In genomic region chr4:111838406-111838930, GRCh38 we compare ENCODE assay signal across 13 cellular contexts.
A peak's percentile ranks its signal among the peaks of the same experiment; 100 is the strongest.
DNase-seq lines count a peak whose midpoint lies in the region; ATAC-seq, FAIRE-seq and TF ChIP-seq lines count a peak whose summit lies in the region.
"Had no signal": no experiment of that assay in that cellular context is flagged by ENCODE, and none has a peak within 500 bp of the region (broad histone marks: within the 10 kb centered on the region; RNA-seq: fewer than 3 reads in every experiment).

No MANE protein-coding gene starts in this region.

- no peak for FAIRE-seq in GM19239 (lab: Jason Lieb, UNC)

- DNase-seq in NOMO-1 (lab: John Stamatoyannopoulos, UW; ENCODE audit: unreplicated experiment in 2 of 2) (peak; percentile 25 to 67), HK-2 (ENCODE audit: unreplicated experiment) (no peak), NCI-H226 (no peak), GM19239 (ENCODE audit: insufficient read length, low spot score) (no peak), hepatocyte (ENCODE audit: low spot score) (no peak)
- DNase-seq: COR-L47; effector CD4-positive, alpha-beta T cell; occipital lobe; stimulated activated CD4-positive, alpha-beta T cell treated with anti-CD3 and anti-CD28 coated beads, Interleukin-2, amount 100 ng/mL, for 48 hours; stimulated activated naive CD8-positive, alpha-beta T cell treated with anti-CD3 and anti-CD28 coated beads, Interleukin-15, Interleukin-2, amounts not matched to agents 100 U/mL and 50 U/mL, for 24 hours had no signal

- no peak overlapping the region for H2AFZ ChIP-seq in hepatocyte

- no peaks in the 10 kb centered on the region for H3K36me3 ChIP-seq in hepatocyte (replicated peaks; ENCODE audit: insufficient read depth, low read depth)

- no peaks in the 10 kb centered on the region for H3K9me2 ChIP-seq in hepatocyte (replicated peaks; ENCODE audit: insufficient read depth)

- H3K79me2 ChIP-seq in hepatocyte = no peaks in the 10 kb centered on the region

- H3K4me1 ChIP-seq in hepatocyte (ENCODE audit: insufficient read depth) = no peaks in the 10 kb centered on the region

- H3K4me2 ChIP-seq in hepatocyte = no peak overlapping the region

- no peaks in the 10 kb centered on the region for H3K27me3 ChIP-seq in hepatocyte

- ATAC-seq in GM19452 (IDR thresholded peaks at IDR 0.05; ENCODE audit: unreplicated experiment) (peak; percentile 55), HG02885 (IDR thresholded peaks at IDR 0.05; ENCODE audit: poor library complexity, unreplicated experiment) (peak; percentile 86)
- ATAC-seq: PC-3; stimulated activated naive CD8-positive, alpha-beta T cell treated with anti-CD3 and anti-CD28 coated beads, Interleukin-15, Interleukin-2, amounts not matched to agents 100 U/mL and 50 U/mL, for 24 hours had no signal

- H3K9me3 ChIP-seq in hepatocyte (ENCODE audit: low read depth) = no peaks in the 10 kb centered on the region

- TF ChIP-seq CTCF in hepatocyte (IDR thresholded peaks at IDR 0.05; ENCODE audit: poor library complexity) = no peak

- WGBS in hepatocyte (ENCODE audit: low lambda C conversion rate, missing lambda C conversion rate) = 79% methylated on average over 4 of the region's 4 CpGs

- no peak overlapping the region for H3K4me3 ChIP-seq in hepatocyte

- no peaks in the 10 kb centered on the region for H4K20me1 ChIP-seq in hepatocyte (ENCODE audit: insufficient read depth, poor library complexity, severe bottlenecking)

- no peak overlapping the region for H3K27ac ChIP-seq in hepatocyte

Comparison
In these comparisons a context has a peak if more than half of its experiments do, and no peak if none do; other contexts are left out.
1. DNase-seq: peak in NOMO-1 (2 of 2); none in HK-2 (single experiment), NCI-H226 (single experiment), GM19239 (single experiment) and hepatocyte (single experiment).